Comparison of ENCODE assay signal across 10 cellular contexts in the genomic region with DNA sequence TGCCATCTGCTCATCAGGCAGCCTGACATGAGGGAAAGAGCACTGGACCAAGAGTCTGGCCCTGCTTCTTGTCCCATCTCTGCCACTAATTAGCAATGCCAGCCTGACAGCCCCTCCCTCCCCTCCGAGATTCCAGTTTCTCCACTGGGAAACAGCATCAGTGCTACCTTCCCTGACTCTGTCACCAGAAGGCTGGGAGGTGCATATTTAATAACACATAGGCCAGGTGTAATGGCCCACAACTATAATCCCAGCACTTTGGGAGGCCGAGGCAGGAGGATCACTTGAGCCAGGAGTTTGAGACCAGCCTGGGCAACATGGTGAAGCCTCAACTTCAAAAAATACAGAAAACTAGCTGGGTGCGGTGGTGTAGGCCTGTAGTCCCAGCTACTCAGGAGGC.
"Had no signal": no experiment of that assay in that cellular context is flagged by ENCODE, and none has a peak within 500 bp of the region (broad histone marks: within the 10 kb centered on the region; RNA-seq: fewer than 3 reads in every experiment).

No MANE protein-coding gene starts in this region.

- H2AFZ ChIP-seq: GM23248, GM23338 had no signal

- DNase-seq: GM23248, GOT3, H7, H9, HCEC 1CT, HFFc6 had no signal

- H3K9me3 ChIP-seq: HAP-1 had no signal

- H3K27ac ChIP-seq: GM23248 had no signal

- H3K9me3 Mint-ChIP-seq: HFFc6 had no signal

- FAIRE-seq: H1, H54 had no signal

- H3K4me2 ChIP-seq: GM23338 had no signal

- H3K36me3 ChIP-seq: HAP-1 had no signal

- H3K4me3 Mint-ChIP-seq: GM23338, H9, HFFc6 had no signal

- H3K4me3 ChIP-seq: GM23248, GM23338, HAP-1 had no signal

- H3K9ac ChIP-seq: GM23248 had no signal

- H3K27ac Mint-ChIP-seq: GM23338, H9, HFFc6 had no signal

- H3K4me1 ChIP-seq: HAP-1 had no signal
